19 cellular contexts compared by ENCODE assay signal in genomic region chr18:36653870-36654269, GRCh38.
A peak's percentile ranks its signal among the peaks of the same experiment; 100 is the strongest.
DNase-seq lines count a peak whose midpoint lies in the region; ATAC-seq and TF ChIP-seq lines count a peak whose summit lies in the region.
"Had no signal": no experiment of that assay in that cellular context is flagged by ENCODE, and none has a peak within 500 bp of the region (broad histone marks: within the 10 kb centered on the region; RNA-seq: fewer than 3 reads in every experiment).

No MANE protein-coding gene starts in this region.

- H3K27ac ChIP-seq in right cardiac atrium (ENCODE audit: low read length) (no peak overlapping the region), esophagus muscularis mucosa (replicated peaks in 1 of 4) (no peak overlapping the region)
- H3K27ac ChIP-seq: 22Rv1, A549, BLaER1 had no signal

- H3K9me3 ChIP-seq in right cardiac atrium (ENCODE audit: control insufficient read depth, low read length), result no peaks in the 10 kb centered on the region
- H3K9me3 ChIP-seq in esophagus muscularis mucosa, result no peaks in the 10 kb centered on the region
- H3K9me3 ChIP-seq: A549, BE2C, BLaER1, Caco-2 had no signal

- no peak for TF ChIP-seq EP300 in esophagus muscularis mucosa (IDR thresholded peaks at IDR 0.05)

- peak; percentile 38 for DNase-seq in activated CD4-positive, alpha-beta T cell treated with anti-CD3 and anti-CD28 coated beads, Interleukin-2, amount 10 ng/mL, durations not matched to agents 24 days and 14 days
- DNase-seq in activated CD4-positive, alpha-beta T cell treated with anti-CD3 and anti-CD28 coated beads for 4 hours, result no peak
- DNase-seq in left ventricle myocardium superior, result no peak
- no peak for DNase-seq in right cardiac atrium
- DNase-seq in esophagus muscularis mucosa (ENCODE audit: extremely low spot score), result peak; percentile 86
- DNase-seq in MCF 10A (ENCODE audit: unreplicated experiment), result no peak
- DNase-seq in AG20443 (ENCODE audit: low spot score), result no peak
- DNase-seq: BE2C; C1 segment of cervical spinal cord; Caco-2; Calu3; CD4-positive, CD25-positive, alpha-beta regulatory T cell; CD8-positive, alpha-beta T cell; DMS79 treated with DMSO at 0.1 percent for 48 hours; GF-D8 had no signal

- 87% methylated on average over 6 of the region's 6 CpGs for WGBS in right cardiac atrium
- WGBS in esophagus muscularis mucosa, result 95% methylated on average over 6 of the region's 6 CpGs

- intact Hi-C loops in activated CD4-positive, alpha-beta T cell treated with anti-CD3 and anti-CD28 coated beads, Interleukin-2, amount 10 ng/mL, durations not matched to agents 24 days and 14 days (cut with micrococcal nuclease), result no loop called here
- intact Hi-C loops in left ventricle myocardium superior (cut with micrococcal nuclease) (no loop called here), right cardiac atrium (cut with DNase I) (no loop called here), esophagus muscularis mucosa (cut with DNase I) (no loop called here), MCF 10A (cut with micrococcal nuclease) (no loop called here)

- H3K4me3 Mint-ChIP-seq in activated CD4-positive, alpha-beta T cell treated with anti-CD3 and anti-CD28 coated beads, Interleukin-2, amount 10 ng/mL, durations not matched to agents 24 days and 14 days, result no peak overlapping the region
- H3K4me3 Mint-ChIP-seq in MCF 10A (ENCODE audit: unreplicated experiment), result no peak overlapping the region
- H3K4me3 Mint-ChIP-seq: CD14-positive monocyte; CD4-positive, CD25-positive, alpha-beta regulatory T cell; CD8-positive, alpha-beta T cell had no signal

- H3K4me1 Mint-ChIP-seq in activated CD4-positive, alpha-beta T cell treated with anti-CD3 and anti-CD28 coated beads, Interleukin-2, amount 10 ng/mL, durations not matched to agents 24 days and 14 days, result no peaks in the 10 kb centered on the region
- H3K4me1 Mint-ChIP-seq in MCF 10A (ENCODE audit: insufficient read depth, unreplicated experiment), result peaks cover 5% of the 10 kb centered on the region
- H3K4me1 Mint-ChIP-seq: CD14-positive monocyte; CD4-positive, CD25-positive, alpha-beta regulatory T cell had no signal

- no peak for TF ChIP-seq CTCF in esophagus muscularis mucosa (IDR thresholded peaks at IDR 0.05)
- no peak for TF ChIP-seq CTCF in MCF 10A (IDR thresholded peaks at IDR 0.05; ENCODE audit: unreplicated experiment)

- no peak overlapping the region for H3K27ac Mint-ChIP-seq in activated CD4-positive, alpha-beta T cell treated with anti-CD3 and anti-CD28 coated beads, Interleukin-2, amount 10 ng/mL, durations not matched to agents 24 days and 14 days
- H3K27ac Mint-ChIP-seq in MCF 10A (ENCODE audit: low read depth, unreplicated experiment), result no peak overlapping the region
- H3K27ac Mint-ChIP-seq: CD14-positive monocyte; CD4-positive, CD25-positive, alpha-beta regulatory T cell; CD8-positive, alpha-beta T cell had no signal

- POLR2A ChIA-PET in MCF 10A (lab: Yijun Ruan, JAX), result interaction anchor here (1.4 kb wide), 1 partner anchor 17 kb away, joined by 3 read pairs; no protein-coding TSS in a partner anchor

- H3K36me3 Mint-ChIP-seq in activated CD4-positive, alpha-beta T cell treated with anti-CD3 and anti-CD28 coated beads, Interleukin-2, amount 10 ng/mL, durations not matched to agents 24 days and 14 days (ENCODE audit: low read depth), result no peaks in the 10 kb centered on the region
- H3K36me3 Mint-ChIP-seq in MCF 10A (ENCODE audit: insufficient read depth, unreplicated experiment), result no peaks in the 10 kb centered on the region
- H3K36me3 Mint-ChIP-seq: CD14-positive monocyte; CD4-positive, CD25-positive, alpha-beta regulatory T cell; CD8-positive, alpha-beta T cell had no signal

- H3K4me3 ChIP-seq in right cardiac atrium (ENCODE audit: low read length) (no peak overlapping the region), esophagus muscularis mucosa (no peak overlapping the region)
- H3K4me3 ChIP-seq: A549, BLaER1 had no signal

- BruUV-seq in MCF 10A (replicated peaks; lab: Mats Ljungman, UMichigan), result no TSS peak

- ATAC-seq in left ventricle myocardium superior, result peak; percentile 26
- ATAC-seq in right cardiac atrium, result no peak
- ATAC-seq: A549; CD8-positive, alpha-beta T cell had no signal

- H3K9me3 Mint-ChIP-seq in activated CD4-positive, alpha-beta T cell treated with anti-CD3 and anti-CD28 coated beads, Interleukin-2, amount 10 ng/mL, durations not matched to agents 24 days and 14 days, result no peaks in the 10 kb centered on the region
- no peaks in the 10 kb centered on the region for H3K9me3 Mint-ChIP-seq in MCF 10A (ENCODE audit: unreplicated experiment)
- H3K9me3 Mint-ChIP-seq: CD8-positive, alpha-beta T cell had no signal

- no peak for TF ChIP-seq POLR2A in esophagus muscularis mucosa (IDR thresholded peaks at IDR 0.05; ENCODE audit: low read depth)

- H3K36me3 ChIP-seq in esophagus muscularis mucosa, result no peaks in the 10 kb centered on the region
- H3K36me3 ChIP-seq: BE2C, BLaER1 had no signal

- CTCF ChIA-PET in MCF 10A (lab: Yijun Ruan, JAX), result interaction anchor here (0.7 to 1.0 kb wide), 3 partner anchors 34 to 434 kb away, joined by 3 to 7 read pairs (median 4); no protein-coding TSS in a partner anchor

- H3K4me1 ChIP-seq in right cardiac atrium (ENCODE audit: control insufficient read depth, insufficient read depth, low read length) (no peaks in the 10 kb centered on the region), esophagus muscularis mucosa (no peaks in the 10 kb centered on the region)
- H3K4me1 ChIP-seq: A549, BE2C, Caco-2 had no signal

- H3K27me3 Mint-ChIP-seq in activated CD4-positive, alpha-beta T cell treated with anti-CD3 and anti-CD28 coated beads, Interleukin-2, amount 10 ng/mL, durations not matched to agents 24 days and 14 days, result peaks cover 10% of the 10 kb centered on the region
- no peaks in the 10 kb centered on the region for H3K27me3 Mint-ChIP-seq in MCF 10A (ENCODE audit: insufficient read depth, unreplicated experiment)

- no peaks in the 10 kb centered on the region for H3K27me3 ChIP-seq in right cardiac atrium (ENCODE audit: control insufficient read depth, insufficient read depth)
- H3K27me3 ChIP-seq in esophagus muscularis mucosa, result no peaks in the 10 kb centered on the region
- H3K27me3 ChIP-seq: BE2C, BLaER1 had no signal

Comparison
In these comparisons a context has a peak if more than half of its experiments do, and no peak if none do; other contexts are left out.
1. DNase-seq: peak in activated CD4-positive, alpha-beta T cell treated with anti-CD3 and anti-CD28 coated beads, Interleukin-2, amount 10 ng/mL, durations not matched to agents 24 days and 14 days (single experiment) and esophagus muscularis mucosa (single experiment); none in activated CD4-positive, alpha-beta T cell treated with anti-CD3 and anti-CD28 coated beads for 4 hours (0 of 2), left ventricle myocardium superior (single experiment), right cardiac atrium (0 of 3), MCF 10A (single experiment) and AG20443 (single experiment).